9 cellular contexts compared by ENCODE assay signal in the genomic region with DNA sequence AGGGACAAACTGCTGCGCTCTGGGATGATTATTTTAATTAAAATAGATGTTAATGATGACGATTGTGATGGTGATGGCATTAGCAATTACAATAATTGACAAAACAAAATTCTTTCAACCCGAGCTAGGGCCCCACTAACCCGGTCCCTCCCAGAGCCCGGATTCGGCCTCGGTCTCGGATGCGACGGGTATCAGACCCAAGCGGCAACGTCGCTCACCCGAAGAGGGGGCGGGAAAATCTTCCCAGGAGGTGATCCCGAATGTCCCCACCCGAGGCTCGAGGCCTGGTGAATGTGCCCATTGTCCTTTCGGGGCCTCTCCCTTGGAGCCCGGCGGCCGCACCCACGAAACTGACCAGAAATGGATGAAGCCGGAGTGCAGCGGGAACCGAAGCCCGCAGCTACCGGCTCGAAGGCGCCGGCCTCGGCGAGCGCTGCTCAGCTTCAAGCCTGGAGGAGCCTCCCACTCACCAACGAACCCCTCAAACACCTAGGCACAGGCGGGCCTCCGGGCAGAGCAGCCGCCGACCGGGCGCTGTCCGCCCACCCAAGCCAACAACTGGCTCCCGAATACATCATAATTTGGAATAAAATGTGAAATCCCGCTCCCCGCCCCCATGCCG. TPM values are rescaled to one million over a fixed set of nuclear protein-coding genes. Genes with fewer than 3 reads are reported as not detected.
DNase-seq lines count a peak whose midpoint lies in the region; ATAC-seq and TF ChIP-seq lines count a peak whose summit lies in the region.
"Had no signal": no experiment of that assay in that cellular context is flagged by ENCODE, and none has a peak within 500 bp of the region (broad histone marks: within the 10 kb centered on the region; RNA-seq: fewer than 3 reads in every experiment).

No MANE protein-coding gene starts in this region.

- WGBS in SK-N-SH (ENCODE audit: low lambda C conversion rate): 10% methylated on average over 20 of the region's 46 CpGs
- 2 to 7% methylated on average over 44 to 46 of the region's 46 CpGs for WGBS in heart right ventricle, 2 donors
- 9% methylated on average over 33 of the region's 46 CpGs for WGBS in prostate gland

- H3K79me2 ChIP-seq in SK-N-SH (ENCODE audit: insufficient read depth): no peaks in the 10 kb centered on the region

- TF ChIP-seq EP300 in SK-N-SH (IDR thresholded peaks at IDR 0.05; ENCODE audit: borderline replicate concordance in 1 of 2, low read depth in 1 of 2, low read length in 1 of 2): no peak

- no peaks in the 10 kb centered on the region for H3K36me3 ChIP-seq in SK-N-SH (replicated peaks in 1 of 2; ENCODE audit: control insufficient read depth in 1 of 2, insufficient read depth in 2 of 2, low read length in 1 of 2)
- no peaks in the 10 kb centered on the region for H3K36me3 ChIP-seq in heart right ventricle
- H3K36me3 ChIP-seq in gastrocnemius medialis: no peaks in the 10 kb centered on the region
- no peaks in the 10 kb centered on the region for H3K36me3 ChIP-seq in prostate gland

- intact Hi-C loops in heart right ventricle (cut with DNase I): no loop called here
- intact Hi-C loops in gastrocnemius medialis (cut with DNase I; ENCODE audit: low total_unique reads): no loop called here
- intact Hi-C loops in prostate gland (cut with DNase I): no loop called here

- H3K27ac ChIP-seq in SK-N-SH (ENCODE audit: low read depth in 2 of 2, low read length in 1 of 2) (no peak overlapping the region), heart right ventricle (peak overlapping the region; percentile 70 to 95 (median 89)), gastrocnemius medialis (peak overlapping the region; percentile 60 to 77 (median 72)), prostate gland (peak overlapping the region in 1 of 2 donors; percentile 37)

- no peak overlapping the region for H3K9ac ChIP-seq in SK-N-SH

- no peaks in the 10 kb centered on the region for H3F3A ChIP-seq in SK-N-SH (replicated peaks; ENCODE audit: insufficient read depth)

- no peak for TF ChIP-seq POLR2A in gastrocnemius medialis (IDR thresholded peaks at IDR 0.05)
- no peak for TF ChIP-seq POLR2A in prostate gland (IDR thresholded peaks at IDR 0.05)

- ATAC-seq in heart right ventricle (peak in 4 of 8 donors; percentile 1 to 7 (median 6)), gastrocnemius medialis (no peak)

- peak; percentile 17 for DNase-seq in EH (ENCODE audit: low read depth)
- DNase-seq in SK-N-SH: peak; percentile 65
- DNase-seq in heart right ventricle: peak; percentile 27 to 36
- no peak for DNase-seq in gastrocnemius medialis
- no peak for DNase-seq in prostate gland (ENCODE audit: low spot score)
- no peak for DNase-seq in LoVo (ENCODE audit: low spot score)
- no peak for DNase-seq in GM19240 (ENCODE audit: insufficient read length, low spot score)
- no peak for DNase-seq in superior temporal gyrus (ENCODE audit: extremely low spot score)
- DNase-seq: NCI-H2029 had no signal

- TF ChIP-seq RAD21 in SK-N-SH (IDR thresholded peaks at IDR 0.05; ENCODE audit: low read length): no peak

- H4K20me1 ChIP-seq in SK-N-SH (ENCODE audit: insufficient read depth): 0 out of 2 replicates have a peak, but pooled peaks cover 5% of the 10 kb centered on the region

- H3K9me2 ChIP-seq in SK-N-SH: no peaks in the 10 kb centered on the region

- no peaks in the 10 kb centered on the region for H3K9me3 ChIP-seq in SK-N-SH
- H3K9me3 ChIP-seq in heart right ventricle: no peaks in the 10 kb centered on the region
- H3K9me3 ChIP-seq in gastrocnemius medialis: no peaks in the 10 kb centered on the region
- H3K9me3 ChIP-seq in prostate gland: no peaks in the 10 kb centered on the region

- TF ChIP-seq CTCF in SK-N-SH (IDR thresholded peaks at IDR 0.05) (no peak), heart right ventricle (IDR thresholded peaks at IDR 0.05) (no peak), gastrocnemius medialis (IDR thresholded peaks at IDR 0.05 in 4 of 5, conservative IDR thresholded peaks at IDR 0.05 in 1 of 5) (no peak), prostate gland (IDR thresholded peaks at IDR 0.05) (no peak)

- H3K4me1 ChIP-seq in SK-N-SH (ENCODE audit: control insufficient read depth in 1 of 2, insufficient read depth in 2 of 2, low read depth in 1 of 2, low read length in 1 of 2) (peaks cover 0 to 2% of the 10 kb centered on the region in 2 experiments; a peak in 1 of 4 replicates), heart right ventricle (peaks cover 6 to 62% (median 37%) of the 10 kb centered on the region in 9 donors), gastrocnemius medialis (peaks cover 5 to 20% of the 10 kb centered on the region in 2 donors), prostate gland (replicated peaks) (no peaks in the 10 kb centered on the region)

- CTCF ChIA-PET in SK-N-SH (lab: Yijun Ruan, JAX): interaction anchor here (1.1 kb wide), 1 partner anchor 38 kb away, joined by 4 read pairs; no protein-coding TSS in a partner anchor

- 0 out of 2 replicates have a peak overlapping the region, but pooled peaks have one; percentile 73 for H3K4me2 ChIP-seq in SK-N-SH

- H3K27me3 ChIP-seq in SK-N-SH (ENCODE audit: insufficient read depth): peaks cover 92% of the 10 kb centered on the region
- peaks cover 32 to 100% (median 89%) of the 10 kb centered on the region in 7 donors for H3K27me3 ChIP-seq in heart right ventricle
- peaks cover 74 to 80% (median 74%) of the 10 kb centered on the region in 3 donors for H3K27me3 ChIP-seq in gastrocnemius medialis
- H3K27me3 ChIP-seq in prostate gland (replicated peaks; ENCODE audit: insufficient read depth): peaks cover 40% of the 10 kb centered on the region

- H2AFZ ChIP-seq in SK-N-SH (ENCODE audit: low read depth): no peak overlapping the region

- no peak overlapping the region for H3K4me3 ChIP-seq in SK-N-SH (ENCODE audit: low read depth in 2 of 2, low read length in 1 of 2)
- peak overlapping the region; percentile 38 to 72 (median 58) for H3K4me3 ChIP-seq in heart right ventricle
- peak overlapping the region; percentile 46 to 61 (median 54) for H3K4me3 ChIP-seq in gastrocnemius medialis
- peak overlapping the region in 1 of 2 donors; percentile 16 for H3K4me3 ChIP-seq in prostate gland

- POLR2A ChIA-PET in SK-N-SH (lab: Yijun Ruan, JAX): no interaction called here

- in situ Hi-C loops in gastrocnemius medialis (cut with MboI; ENCODE audit: low sequenced_read_pairs in 4 of 4): no loop called here

TF ChIP-seq in SK-N-SH, 30 proteins besides CTCF, POLR2A, EP300 and RAD21:
- TF ChIP-seq GATA2 (CRISPR knock-in tag; IDR thresholded peaks at IDR 0.05) (no peak), EZH2phosphoT487 (IDR thresholded peaks at IDR 0.05; ENCODE audit: borderline replicate concordance, low read depth) (peak; percentile 95)

RNA-seq across cellular contexts. Expression of a gene that starts 1.2 kb away (rescaled TPM):
- polyA plus RNA-seq in SK-N-SH (2012; rRNA removed) (not detected in 2 replicates), heart right ventricle (1 to 10 TPM; 2.4 to 7.4 TPM)
- polyA plus RNA-seq in SK-N-SH (2012; cell fraction: cytosol; rRNA removed): not detected in 2 replicates
- not detected in 2 replicates for polyA plus RNA-seq in SK-N-SH (2012; cell fraction: nucleus; rRNA removed)
- total RNA-seq in heart right ventricle (1 to 10 TPM; 1.8 to 5.0 (median 4.0) TPM), gastrocnemius medialis (1 to 10 TPM in 1 of 4 donors, under 1 TPM in 3; 0.59 to 1.6 (median 0.70) TPM), prostate gland (1 to 10 TPM; 1.0 to 1.8 TPM)

RNA-seq across cellular contexts. Expression of a gene that starts 41.0 kb away (rescaled TPM):
- not detected in 2 replicates for polyA plus RNA-seq in SK-N-SH (2012; rRNA removed)
- not detected in 2 replicates for polyA plus RNA-seq in SK-N-SH (2012; cell fraction: cytosol; rRNA removed)
- not detected in 2 replicates for polyA plus RNA-seq in SK-N-SH (2012; cell fraction: nucleus; rRNA removed)
- total RNA-seq in heart right ventricle: under 1 TPM in 2 of 10 donors, not detected in 8; 0.44 to 0.78 TPM
- polyA plus RNA-seq in heart right ventricle: under 1 TPM; 0.23 to 0.51 TPM
- 10 to 100 TPM in 1 of 4 donors, 1 to 10 TPM in 2, not detected in 1; 1.8 to 10.9 (median 3.9) TPM for total RNA-seq in gastrocnemius medialis
- total RNA-seq in prostate gland: 10 to 100 TPM in 1 of 2 donors, 1 to 10 TPM in 1; 5.9 to 36.1 TPM

Comparison
In these comparisons a context has a peak if more than half of its experiments do, and no peak if none do; other contexts are left out.
1. DNase-seq: peak in EH (single experiment), SK-N-SH (single experiment) and heart right ventricle (2 of 2); none in gastrocnemius medialis (0 of 2), prostate gland (single experiment), LoVo (single experiment), GM19240 (single experiment) and superior temporal gyrus (single experiment).
2. H3K27ac ChIP-seq: peak in heart right ventricle (10 of 10) and gastrocnemius medialis (4 of 4); none in SK-N-SH (0 of 2).
3. H3K4me3 ChIP-seq: peak in heart right ventricle (10 of 10) and gastrocnemius medialis (4 of 4); none in SK-N-SH (0 of 2).